ENCODE assay signal across 8 cellular contexts in genomic region chr2:44044281-44044720, GRCh38. TPM values are rescaled to one million over a fixed set of nuclear protein-coding genes. Genes with fewer than 3 reads are reported as not detected.
DNase-seq lines count a peak whose midpoint lies in the region; FAIRE-seq and TF ChIP-seq lines count a peak whose summit lies in the region.

No MANE protein-coding gene starts in this region.

- TF ChIP-seq CTCF in LNCaP clone FGC (IDR thresholded peaks at IDR 0.05; ENCODE audit: control insufficient read depth, extremely low read depth, insufficient read depth) (peak; percentile 81), fibroblast of mammary gland (conservative IDR thresholded peaks at IDR 0.05; ENCODE audit: control insufficient read depth, insufficient read depth, low read depth, low read length) (peak; percentile 92), neutrophil (IDR thresholded peaks at IDR 0.05) (peak; percentile 37)

- no peaks in the 10 kb centered on the region for H3K9me3 ChIP-seq in neutrophil

- H3K4me3 ChIP-seq in LNCaP clone FGC (ENCODE audit: low read depth, low read length) (no peak overlapping the region), fibroblast of mammary gland (ENCODE audit: control insufficient read depth, low read depth, low read length) (no peak overlapping the region), neutrophil (ENCODE audit: low read depth in 1 of 2, low read length in 1 of 2) (no peak overlapping the region)

- no peaks in the 10 kb centered on the region for H3K27me3 ChIP-seq in neutrophil

- H3K27ac ChIP-seq in neutrophil = no peak overlapping the region
- peak overlapping the region; percentile 61 for H3K27ac ChIP-seq in substantia nigra (ENCODE audit: low read depth, low read length, poor library complexity, severe bottlenecking)

- H3K4me1 ChIP-seq in neutrophil (ENCODE audit: control insufficient read depth in 1 of 2, insufficient read depth in 1 of 2, low read depth in 1 of 2, low read length in 1 of 2) = peaks cover 0 to 4% of the 10 kb centered on the region in 2 experiments

- no peak for FAIRE-seq in RCC 7860 (lab: Jason Lieb, UNC)

- H3K36me3 ChIP-seq in neutrophil = no peaks in the 10 kb centered on the region

- DNase-seq in ELR (ENCODE audit: low read depth) (peak; percentile 90), H4 (ENCODE audit: low spot score) (peak; percentile 83), LNCaP clone FGC (ENCODE audit: low read depth) (peak; percentile 33), RCC 7860 (ENCODE audit: low spot score) (peak; percentile 73), fibroblast of mammary gland (ENCODE audit: low read depth) (peak; percentile 73), substantia nigra (lab: John Stamatoyannopoulos, UW) (peak; percentile 20 to 94 (median 83))
- DNase-seq in activated T-cell treated with anti-CD3 and anti-CD28 coated beads, Interleukin-2, amount 50 U/mL, for 48 hours = peak; percentile 89 to 90

RNA-seq across cellular contexts. Expression of gene LRPPRC, which starts 48.5 kb away (rescaled TPM):
- total RNA-seq in H4 (2014; rRNA removed; shearing (Covaris generic)) = 39.9 and 50.6 TPM in 2 replicates

Comparison
In these comparisons a context has a peak if more than half of its experiments do, and no peak if none do; other contexts are left out.
1. DNase-seq: peak in every context shown above with its lines; median percentile 90 in ELR; 90 in activated T-cell treated with anti-CD3 and anti-CD28 coated beads, Interleukin-2, amount 50 U/mL, for 48 hours; 83 in H4; 83 in substantia nigra; 73 in RCC 7860; 73 in fibroblast of mammary gland; 33 in LNCaP clone FGC.
2. CTCF ChIP-seq: peak in every context shown above with its lines; median percentile 92 in fibroblast of mammary gland; 81 in LNCaP clone FGC; 37 in neutrophil.